ENCODE assay signal across 25 cellular contexts in the genomic region with DNA sequence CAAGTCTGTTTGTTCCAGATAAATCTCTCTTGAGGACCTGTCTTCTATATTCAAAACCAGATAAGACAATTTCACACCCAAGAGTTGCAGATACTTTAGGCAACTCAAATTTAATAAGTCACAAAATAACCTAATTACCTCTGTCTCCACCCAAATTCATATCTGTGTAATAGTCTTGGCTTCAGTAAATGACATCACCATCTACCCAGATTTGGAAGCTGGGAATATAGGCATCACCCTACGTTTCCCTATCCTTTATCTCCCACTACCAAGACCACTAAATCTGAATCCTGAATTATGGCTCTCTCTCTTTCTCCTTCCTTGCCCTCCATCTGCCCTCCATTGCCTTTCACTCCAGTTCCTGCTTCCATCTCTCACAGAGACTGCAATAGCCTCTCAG.
DNase-seq lines count a peak whose midpoint lies in the region; ATAC-seq, FAIRE-seq and TF ChIP-seq lines count a peak whose summit lies in the region.
"Had no signal": no experiment of that assay in that cellular context is flagged by ENCODE, and none has a peak within 500 bp of the region (broad histone marks: within the 10 kb centered on the region; RNA-seq: fewer than 3 reads in every experiment).

No MANE protein-coding gene starts in this region.

- H3K9me1 ChIP-seq in K562 (ENCODE audit: control insufficient read depth, insufficient read depth, low read length) = no peaks in the 10 kb centered on the region

- no peaks in the 10 kb centered on the region for H3K9me3 ChIP-seq in HEK293 (ENCODE audit: control insufficient read depth, insufficient read depth, low read depth, low read length)
- no peaks in the 10 kb centered on the region for H3K9me3 ChIP-seq in K562 (replicated peaks; ENCODE audit: control insufficient read depth, insufficient read depth, low read depth, low read length)
- H3K9me3 ChIP-seq: BE2C, BLaER1 had no signal

- H3K4me3 ChIP-seq in HEK293 (ENCODE audit: low read depth, low read length) (no peak overlapping the region), K562 (no peak overlapping the region), lower leg skin (ENCODE audit: low read depth, poor library complexity, severe bottlenecking) (no peak overlapping the region)
- H3K4me3 ChIP-seq: BLaER1, GM12878 had no signal

- TF ChIP-seq POLR2A in H54 (IDR thresholded peaks at IDR 0.05; ENCODE audit: low read depth, low read length) (no peak), K562 (conservative IDR thresholded peaks at IDR 0.05) (no peak), lower leg skin (IDR thresholded peaks at IDR 0.05) (no peak)

- WGBS in K562 (ENCODE audit: insufficient coverage, low coverage, missing lambda C conversion rate) = 0% methylated on average over 1 of the region's 1 CpG
- 53 to 58% methylated on average over 1 of the region's 1 CpG for WGBS in lower leg skin, 2 donors

- intact Hi-C loops in K562 (cut with micrococcal nuclease) (no loop called here), lower leg skin (cut with DNase I; ENCODE audit: low total_unique reads) (no loop called here)

- FAIRE-seq in H54 (lab: Jason Lieb, UNC) = peak; percentile 50
- no peak for FAIRE-seq in K562 (lab: Jason Lieb, UNC)
- FAIRE-seq: GM12878, GM12892, GM18507 had no signal

- no peaks in the 10 kb centered on the region for H3K27me3 ChIP-seq in K562 (ENCODE audit: control insufficient read depth in 2 of 2, insufficient read depth in 2 of 2, low read length in 2 of 2)
- H3K27me3 ChIP-seq: BE2C, BLaER1 had no signal

- H3K36me3 ChIP-seq in HEK293 (ENCODE audit: control insufficient read depth in 2 of 2, insufficient read depth in 1 of 2, low read length in 2 of 2) (no peaks in the 10 kb centered on the region), K562 (ENCODE audit: control insufficient read depth, insufficient read depth, low read length) (no peaks in the 10 kb centered on the region)
- H3K36me3 ChIP-seq: BE2C, BLaER1 had no signal

- H2AFZ ChIP-seq in K562 (ENCODE audit: low read depth, low read length) = no peak overlapping the region

- no peaks in the 10 kb centered on the region for H3K79me2 ChIP-seq in K562 (ENCODE audit: control insufficient read depth, insufficient read depth, low read length)

- POLR2A ChIA-PET in HEK293 (lab: Yijun Ruan, JAX) = no interaction called here
- POLR2A ChIA-PET in K562 (lab: Yijun Ruan, JAX) = no interaction called here

- no peak overlapping the region for H3K27ac ChIP-seq in HEK293 (ENCODE audit: extremely low read depth, low read depth, low read length)
- H3K27ac ChIP-seq in K562 (ENCODE audit: extremely low read depth, low read depth, low read length) = no peak overlapping the region
- H3K27ac ChIP-seq: BLaER1 had no signal

- CTCF ChIA-PET in HEK293 (lab: Yijun Ruan, JAX) (no interaction called here), K562 (lab: Yijun Ruan, JAX; ENCODE audit: low intra/inter-chr PET ratio) (no interaction called here)

- H3K4me1 ChIP-seq in HEK293 (ENCODE audit: control insufficient read depth, insufficient read depth, low read length) (no peaks in the 10 kb centered on the region), K562 (replicated peaks in 1 of 2; ENCODE audit: control insufficient read depth in 2 of 2, insufficient read depth in 2 of 2, low read length in 2 of 2) (no peaks in the 10 kb centered on the region)
- H3K4me1 ChIP-seq: BE2C, BLaER1 had no signal

- DNase-seq in H54 (ENCODE audit: insufficient read length, low spot score) = no peak
- DNase-seq in K562 (ENCODE audit: extremely low read depth in 1 of 4, low spot score in 3 of 4) = no peak
- DNase-seq in stimulated activated CD4-positive, alpha-beta T cell treated with anti-CD3 and anti-CD28 coated beads, Interleukin-15, amount 100 ng/mL, for 24 hours = no peak
- DNase-seq in lower leg skin (ENCODE audit: low spot score in 2 of 2) = no peak
- no peak for DNase-seq in glomerular visceral epithelial cell (ENCODE audit: extremely low spot score)
- DNase-seq: 8988T; ACHN; BE2C; C1 segment of cervical spinal cord; CD4-positive, alpha-beta memory T cell; CD4-positive, CD25-positive, alpha-beta regulatory T cell; CD8-positive, alpha-beta memory T cell; COR-L47; DMS 273 treated with DMSO at 0.1 percent for 48 hours; DMS153; DMS53; DMS79; DND-41; EL; GDM1 had no signal

- no peak for TF ChIP-seq CTCF in HEK293 (tag by site-specific recombination; IDR thresholded peaks at IDR 0.05)
- TF ChIP-seq CTCF in K562 (IDR thresholded peaks at IDR 0.05 in 2 of 3, conservative IDR thresholded peaks at IDR 0.05 in 1 of 3; ENCODE audit: insufficient read depth in 2 of 3, low read depth in 1 of 3, low read length in 3 of 3) = no peak
- TF ChIP-seq CTCF in lower leg skin (IDR thresholded peaks at IDR 0.05) = no peak

- H3K4me2 ChIP-seq in K562 (ENCODE audit: insufficient read depth, low read length) = no peak overlapping the region
- H3K4me2 ChIP-seq: BLaER1 had no signal

- TF ChIP-seq RAD21 in K562 (CRISPR knock-in tag; conservative IDR thresholded peaks at IDR 0.05 in 1 of 2, IDR thresholded peaks at IDR 0.05 in 1 of 2) = no peak

- in situ Hi-C loops in K562 (cut with MboI) = no loop called here

- H4K20me1 ChIP-seq in K562 (replicated peaks; ENCODE audit: control insufficient read depth, insufficient read depth, low read length) = no peaks in the 10 kb centered on the region
- H4K20me1 ChIP-seq: BLaER1 had no signal

- H3K9ac ChIP-seq in K562 (ENCODE audit: insufficient read depth in 1 of 2, low read depth in 2 of 2, low read length in 2 of 2) = no peak overlapping the region
- H3K9ac ChIP-seq: BLaER1 had no signal

- no peak for TF ChIP-seq EP300 in K562 (IDR thresholded peaks at IDR 0.05; ENCODE audit: low read length)

- BruUV-seq in K562 (replicated peaks; lab: Mats Ljungman, UMichigan) = no TSS peak

- ATAC-seq in K562 = no peak
- ATAC-seq: GM12878 had no signal

TF ChIP-seq in HEK293, 187 proteins besides CTCF, POLR2A, EP300 and RAD21:
- TF ChIP-seq ZIC2 (tag by site-specific recombination; IDR thresholded peaks at IDR 0.05) = no peak
- TF ChIP-seq, protein P1, sequence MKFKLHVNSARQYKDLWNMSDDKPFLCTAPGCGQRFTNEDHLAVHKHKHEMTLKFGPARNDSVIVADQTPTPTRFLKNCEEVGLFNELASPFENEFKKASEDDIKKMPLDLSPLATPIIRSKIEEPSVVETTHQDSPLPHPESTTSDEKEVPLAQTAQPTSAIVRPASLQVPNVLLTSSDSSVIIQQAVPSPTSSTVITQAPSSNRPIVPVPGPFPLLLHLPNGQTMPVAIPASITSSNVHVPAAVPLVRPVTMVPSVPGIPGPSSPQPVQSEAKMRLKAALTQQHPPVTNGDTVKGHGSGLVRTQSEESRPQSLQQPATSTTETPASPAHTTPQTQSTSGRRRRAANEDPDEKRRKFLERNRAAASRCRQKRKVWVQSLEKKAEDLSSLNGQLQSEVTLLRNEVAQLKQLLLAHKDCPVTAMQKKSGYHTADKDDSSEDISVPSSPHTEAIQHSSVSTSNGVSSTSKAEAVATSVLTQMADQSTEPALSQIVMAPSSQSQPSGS (tag by site-specific recombination; IDR thresholded peaks at IDR 0.05; ENCODE audit: low read depth) = peak; percentile 57

TF ChIP-seq in K562, 482 proteins besides CTCF, POLR2A, EP300 and RAD21:
- no peak for TF ChIP-seq DNMT1 (IDR thresholded peaks at IDR 0.05)
- no peak for TF ChIP-seq ZNF217 (CRISPR knock-in tag; IDR thresholded peaks at IDR 0.05)
- no peak for TF ChIP-seq HDAC2 (IDR thresholded peaks at IDR 0.05)
- TF ChIP-seq FOSL1 (tag; conservative IDR thresholded peaks at IDR 0.05) = peak; percentile 68; the same call in 1 of the 2 replicates
